Comparison of ENCODE assay signal across 8 cellular contexts in genomic region chrX:154750301-154751120, GRCh38. TPM values are rescaled to one million over a fixed set of nuclear protein-coding genes. Genes with fewer than 3 reads are reported as not detected.
A peak's percentile ranks its signal among the peaks of the same experiment; 100 is the strongest.
DNase-seq lines count a peak whose midpoint lies in the region; ATAC-seq and TF ChIP-seq lines count a peak whose summit lies in the region.

GAB3 (minus strand) TSS chrX:154751077; CDS start chrX:154751025, 52 bp downstream.

- H3K27ac Mint-ChIP-seq in CD8-positive, alpha-beta T cell = peak within 1 kb of the TSS; percentile 84
- H3K27ac Mint-ChIP-seq in effector memory CD8-positive, alpha-beta T cell = peak within 1 kb of the TSS; percentile 84 to 93
- no peak within 1 kb of the TSS for H3K27ac Mint-ChIP-seq in type B pancreatic cell

- POLR2A ChIA-PET in CD8-positive, alpha-beta T cell (lab: Charles Lee) = interaction anchor here (0.9 to 4.9 kb wide), 6 partner anchors 9 to 44 kb away, joined by 3 to 54 read pairs (median 6); partner anchors contain the start of gene DKC1

- H3K4me3 ChIP-seq in CD8-positive, alpha-beta T cell (ENCODE audit: low read depth, low read length) = peak within 1 kb of the TSS; percentile 78
- H3K4me3 ChIP-seq in KMS-11 (IDR thresholded peaks at IDR 0.05; ENCODE audit: insufficient read depth, low read depth, low read length) (no peak within 1 kb of the TSS), mesodermal cell (ENCODE audit: extremely low read depth, insufficient read depth, low read length, poor library complexity, severe bottlenecking) (peak within 1 kb of the TSS; percentile 35)

- peak in 4 of 7 experiments; percentile 31 to 75 (median 44) for DNase-seq in CD8-positive, alpha-beta T cell
- peak; percentile 56 for DNase-seq in activated CD4-positive, CD25-positive, alpha-beta regulatory T cell treated with anti-CD3 and anti-CD28 coated beads, Interleukin-2, amount 50 U/mL, for 72 hours
- DNase-seq in effector memory CD8-positive, alpha-beta T cell = peak; percentile 25 to 31 (median 28)
- DNase-seq in type B pancreatic cell (ENCODE audit: extremely low spot score, unreplicated experiment) = no peak

- H3K4me3 Mint-ChIP-seq in CD8-positive, alpha-beta T cell = peak within 1 kb of the TSS; percentile 81
- H3K4me3 Mint-ChIP-seq in effector memory CD8-positive, alpha-beta T cell = peak within 1 kb of the TSS; percentile 81 to 83
- peak within 1 kb of the TSS; percentile 78 for H3K4me3 Mint-ChIP-seq in type B pancreatic cell

- peak; percentile 60 for ATAC-seq in CD8-positive, alpha-beta T cell
- ATAC-seq in GM19467 (IDR thresholded peaks at IDR 0.05; ENCODE audit: unreplicated experiment) (peak; percentile 55), GM18861 (IDR thresholded peaks at IDR 0.05; ENCODE audit: unreplicated experiment) (no peak)
- peak; percentile 63 for ATAC-seq in effector memory CD8-positive, alpha-beta T cell (replicated peaks)

- H3K27me3 ChIP-seq in CD8-positive, alpha-beta T cell (ENCODE audit: insufficient read depth, low read length) = no peaks in the 10 kb centered on the region
- no peaks in the 10 kb centered on the region for H3K27me3 ChIP-seq in KMS-11 (ENCODE audit: insufficient read depth, low read depth)

- no peaks in the 10 kb centered on the region for H3K27me3 Mint-ChIP-seq in CD8-positive, alpha-beta T cell (ENCODE audit: low read depth)
- no peaks in the 10 kb centered on the region for H3K27me3 Mint-ChIP-seq in effector memory CD8-positive, alpha-beta T cell
- H3K27me3 Mint-ChIP-seq in type B pancreatic cell = peaks cover 61% of the 10 kb centered on the region

- TF ChIP-seq CTCF in CD8-positive, alpha-beta T cell (IDR thresholded peaks at IDR 0.05) = no peak
- no peak for TF ChIP-seq CTCF in KMS-11 (conservative IDR thresholded peaks at IDR 0.05; ENCODE audit: low read depth, low read length)
- no peak for TF ChIP-seq CTCF in type B pancreatic cell (conservative IDR thresholded peaks at IDR 0.05)

- H2AFZ ChIP-seq in KMS-11 (ENCODE audit: low read depth) = peak within 1 kb of the TSS; percentile 59

- H3K9me3 Mint-ChIP-seq in CD8-positive, alpha-beta T cell = no peaks in the 10 kb centered on the region
- no peaks in the 10 kb centered on the region for H3K9me3 Mint-ChIP-seq in effector memory CD8-positive, alpha-beta T cell
- H3K9me3 Mint-ChIP-seq in type B pancreatic cell = peaks cover 4% of the 10 kb centered on the region

- H3K4me1 ChIP-seq in CD8-positive, alpha-beta T cell (ENCODE audit: insufficient read depth, low read length) = peaks cover 16% of the 10 kb centered on the region
- H3K4me1 ChIP-seq in KMS-11 (ENCODE audit: low read depth, poor library complexity, severe bottlenecking) = no peaks in the 10 kb centered on the region
- H3K4me1 ChIP-seq in mesodermal cell (ENCODE audit: control insufficient read depth, insufficient read depth, low read length, poor library complexity, severe bottlenecking) = no peaks in the 10 kb centered on the region

- no peak within 1 kb of the TSS for H3K9ac ChIP-seq in KMS-11

- H3K79me2 ChIP-seq in KMS-11 (ENCODE audit: insufficient read depth, low read depth) = no peaks in the 10 kb centered on the region

- intact Hi-C loops in CD8-positive, alpha-beta T cell (cut with DNase I, micrococcal nuclease) = loop anchor here (1.0 to 2.0 kb wide), 2 partner anchors 12 to 90 kb away; partner anchors contain the start of gene DKC1 (in 1 of the 2)

- H3K27ac ChIP-seq in CD8-positive, alpha-beta T cell (ENCODE audit: low read depth, low read length) = peak within 1 kb of the TSS; percentile 52
- H3K27ac ChIP-seq in KMS-11 (no peak within 1 kb of the TSS), mesodermal cell (ENCODE audit: low read depth, low read length, severe bottlenecking) (no peak within 1 kb of the TSS)

- CTCF ChIA-PET in CD8-positive, alpha-beta T cell (lab: Charles Lee) = interaction anchor here (0.5 to 5.7 kb wide), 9 partner anchors 11 to 89 kb away, joined by 3 to 110 read pairs (median 15); partner anchors contain the start of gene DKC1

- H3K4me1 Mint-ChIP-seq in CD8-positive, alpha-beta T cell (ENCODE audit: low read depth) = peaks cover 36% of the 10 kb centered on the region
- peaks cover 10 to 18% of the 10 kb centered on the region in 2 donors for H3K4me1 Mint-ChIP-seq in effector memory CD8-positive, alpha-beta T cell (ENCODE audit: low read depth in 2 of 2)
- no peaks in the 10 kb centered on the region for H3K4me1 Mint-ChIP-seq in type B pancreatic cell (ENCODE audit: unreplicated experiment)

- H3K36me3 Mint-ChIP-seq in CD8-positive, alpha-beta T cell = peaks cover 3% of the 10 kb centered on the region
- H3K36me3 Mint-ChIP-seq in effector memory CD8-positive, alpha-beta T cell (ENCODE audit: insufficient read depth) = peaks cover 3% of the 10 kb centered on the region
- no peaks in the 10 kb centered on the region for H3K36me3 Mint-ChIP-seq in type B pancreatic cell

- peak within 1 kb of the TSS; percentile 26; the same call in 1 of the 2 replicates for H3K4me2 ChIP-seq in KMS-11

- no peaks in the 10 kb centered on the region for H3K9me3 ChIP-seq in CD8-positive, alpha-beta T cell (ENCODE audit: low read length)
- no peaks in the 10 kb centered on the region for H3K9me3 ChIP-seq in mesodermal cell (ENCODE audit: control insufficient read depth, low read length)

- no peaks in the 10 kb centered on the region for H3K36me3 ChIP-seq in CD8-positive, alpha-beta T cell (ENCODE audit: insufficient read depth, low read length)
- H3K36me3 ChIP-seq in KMS-11 (ENCODE audit: insufficient read depth) (no peaks in the 10 kb centered on the region), mesodermal cell (ENCODE audit: control insufficient read depth, insufficient read depth, low read length) (no peaks in the 10 kb centered on the region)

- 2 to 4% methylated on average over 4 to 35 of the region's 81 CpGs for WGBS in mesodermal cell (ENCODE audit: insufficient coverage in 2 of 2), 2 experiments

- no peaks in the 10 kb centered on the region for H4K20me1 ChIP-seq in KMS-11 (ENCODE audit: insufficient read depth)

RNA-seq across cellular contexts. Expression of gene GAB3, which starts in this region (rescaled TPM):
- total RNA-seq in CD8-positive, alpha-beta T cell = 1 to 10 TPM; 5.0 to 5.6 TPM
- polyA plus RNA-seq in mesodermal cell (2013, experiment 1 of 2) = 1.6 TPM
- 1.2 TPM for polyA plus RNA-seq in mesodermal cell (2013, experiment 2 of 2)
- total RNA-seq in type B pancreatic cell (ENCODE audit: low replicate concordance) = 0.19 TPM in 1 of 2 replicates, not detected in the other
